9 cellular contexts compared by ENCODE assay signal in the genomic region with DNA sequence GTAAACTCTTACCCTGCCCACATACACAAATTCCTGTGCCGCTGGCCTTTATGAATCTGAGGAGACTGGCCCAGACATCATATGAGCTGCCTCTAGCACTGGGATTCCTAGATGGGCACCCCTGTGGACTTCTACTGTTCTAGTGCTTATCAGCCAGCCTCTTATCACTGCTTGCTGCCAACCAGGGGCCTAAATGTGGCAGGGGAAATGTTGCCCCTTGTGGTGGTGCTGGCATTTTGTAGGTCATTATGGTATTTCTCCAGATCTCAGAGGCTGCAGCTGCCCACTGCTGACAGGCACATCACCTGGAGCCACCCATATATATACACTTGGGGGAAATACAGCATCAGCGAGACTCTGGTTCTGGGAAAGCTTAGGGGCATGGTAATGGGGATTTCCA. TPM values are rescaled to one million over a fixed set of nuclear protein-coding genes. Genes with fewer than 3 reads are reported as not detected.
A peak's percentile ranks its signal among the peaks of the same experiment; 100 is the strongest.
DNase-seq lines count a peak whose midpoint lies in the region; ATAC-seq and TF ChIP-seq lines count a peak whose summit lies in the region.
"Had no signal": no experiment of that assay in that cellular context is flagged by ENCODE, and none has a peak within 500 bp of the region (broad histone marks: within the 10 kb centered on the region; RNA-seq: fewer than 3 reads in every experiment).

No MANE protein-coding gene starts in this region.

- H3K9ac ChIP-seq in endodermal cell (ENCODE audit: extremely low read depth, low read length, poor library complexity, severe bottlenecking): no peak overlapping the region

- TF ChIP-seq CTCF in endodermal cell (conservative IDR thresholded peaks at IDR 0.05): peak; percentile 77

- peaks cover 36% of the 10 kb centered on the region for H3K36me3 Mint-ChIP-seq in activated T-cell treated with anti-CD3 and anti-CD28 coated beads, Interleukin-2, amount 50 U/mL, for 24 hours (ENCODE audit: low read depth)
- H3K36me3 Mint-ChIP-seq in endodermal cell (ENCODE audit: low read depth): peaks cover 11% of the 10 kb centered on the region
- peaks cover 10 to 13% of the 10 kb centered on the region in 2 donors for H3K36me3 Mint-ChIP-seq in stimulated activated naive B cell treated with anti-CD40 and anti-IgM and Interleukin-4, amounts not matched to agents 10 μg/mL and 1 μg/mL and 100 μg/mL, for 72 hours

- no peak overlapping the region for H3K4me3 Mint-ChIP-seq in activated T-cell treated with anti-CD3 and anti-CD28 coated beads, Interleukin-2, amount 50 U/mL, for 24 hours
- no peak overlapping the region for H3K4me3 Mint-ChIP-seq in endodermal cell
- no peak overlapping the region for H3K4me3 Mint-ChIP-seq in stimulated activated naive B cell treated with anti-CD40 and anti-IgM and Interleukin-4, amounts not matched to agents 10 μg/mL and 1 μg/mL and 100 μg/mL, for 72 hours
- H3K4me3 Mint-ChIP-seq: T-helper 1 cell treated with Interleukin-12 subunit alpha and Interleukin-12 subunit beta and Interleukin-4 antibody, amounts not matched to agents 30 μg/mL and 1 μg/mL, for 36 hours had no signal

- peaks cover 22% of the 10 kb centered on the region for H3K4me1 Mint-ChIP-seq in activated T-cell treated with anti-CD3 and anti-CD28 coated beads, Interleukin-2, amount 50 U/mL, for 24 hours (ENCODE audit: low read depth)
- peaks cover 22% of the 10 kb centered on the region for H3K4me1 Mint-ChIP-seq in endodermal cell
- H3K4me1 Mint-ChIP-seq in stimulated activated naive B cell treated with anti-CD40 and anti-IgM and Interleukin-4, amounts not matched to agents 10 μg/mL and 1 μg/mL and 100 μg/mL, for 72 hours: peaks cover 5 to 10% of the 10 kb centered on the region in 2 donors

- no peak overlapping the region for H3K4me3 ChIP-seq in endodermal cell (ENCODE audit: low read length)

- peak; percentile 34 to 69 for ATAC-seq in stimulated activated naive B cell treated with anti-CD40 and anti-IgM and Interleukin-4, amounts not matched to agents 10 μg/mL and 1 μg/mL and 100 μg/mL, for 72 hours (replicated peaks)
- ATAC-seq in GM19467 (IDR thresholded peaks at IDR 0.05; ENCODE audit: unreplicated experiment) (no peak), HG03045 (IDR thresholded peaks at IDR 0.05; ENCODE audit: unreplicated experiment) (no peak), GM18519 (IDR thresholded peaks at IDR 0.05; ENCODE audit: low FRiP score, unreplicated experiment) (no peak)

- peaks cover 3% of the 10 kb centered on the region for H3K27me3 Mint-ChIP-seq in activated T-cell treated with anti-CD3 and anti-CD28 coated beads, Interleukin-2, amount 50 U/mL, for 24 hours
- no peaks in the 10 kb centered on the region for H3K27me3 Mint-ChIP-seq in endodermal cell (ENCODE audit: insufficient read depth)
- H3K27me3 Mint-ChIP-seq in stimulated activated naive B cell treated with anti-CD40 and anti-IgM and Interleukin-4, amounts not matched to agents 10 μg/mL and 1 μg/mL and 100 μg/mL, for 72 hours: peaks cover 0 to 1% of the 10 kb centered on the region in 2 donors

- DNase-seq in activated T-cell treated with anti-CD3 and anti-CD28 coated beads, Interleukin-2, amount 50 U/mL, for 24 hours: no peak
- DNase-seq in activated T-cell treated with anti-CD3 and anti-CD28 coated beads for 4 hours (no peak), NCI-H1105 (lab: John Stamatoyannopoulos, UW) (peak; percentile 19), endodermal cell (peak; percentile 84)
- no peak for DNase-seq in stimulated activated naive B cell treated with anti-CD40 and anti-IgM and Interleukin-4, amounts not matched to agents 10 μg/mL and 1 μg/mL and 100 μg/mL, for 72 hours

- no peak overlapping the region for H3K27ac ChIP-seq in endodermal cell (ENCODE audit: low read depth, low read length)

- WGBS in endodermal cell (ENCODE audit: insufficient coverage in 1 of 2, insufficient read length in 1 of 2), 2 experiments: 76 to 80% methylated on average over 2 of the region's 2 CpGs

- H3K36me3 ChIP-seq in endodermal cell (ENCODE audit: control insufficient read depth, insufficient read depth, low read length): no peaks in the 10 kb centered on the region

- no peaks in the 10 kb centered on the region for H3K27me3 ChIP-seq in endodermal cell (ENCODE audit: control insufficient read depth, insufficient read depth, low read length, poor library complexity, severe bottlenecking)

- H3K9me3 Mint-ChIP-seq in activated T-cell treated with anti-CD3 and anti-CD28 coated beads, Interleukin-2, amount 50 U/mL, for 24 hours: no peaks in the 10 kb centered on the region
- H3K9me3 Mint-ChIP-seq in endodermal cell: no peaks in the 10 kb centered on the region
- H3K9me3 Mint-ChIP-seq in stimulated activated naive B cell treated with anti-CD40 and anti-IgM and Interleukin-4, amounts not matched to agents 10 μg/mL and 1 μg/mL and 100 μg/mL, for 72 hours: no peaks in the 10 kb centered on the region
- H3K9me3 Mint-ChIP-seq: T-helper 1 cell treated with Interleukin-12 subunit alpha and Interleukin-12 subunit beta and Interleukin-4 antibody, amounts not matched to agents 30 μg/mL and 1 μg/mL, for 36 hours had no signal

- peak overlapping the region; percentile 75 for H3K27ac Mint-ChIP-seq in activated T-cell treated with anti-CD3 and anti-CD28 coated beads, Interleukin-2, amount 50 U/mL, for 24 hours
- peak overlapping the region; percentile 75 for H3K27ac Mint-ChIP-seq in endodermal cell
- H3K27ac Mint-ChIP-seq in stimulated activated naive B cell treated with anti-CD40 and anti-IgM and Interleukin-4, amounts not matched to agents 10 μg/mL and 1 μg/mL and 100 μg/mL, for 72 hours: peak overlapping the region; percentile 10
- H3K27ac Mint-ChIP-seq: T-helper 1 cell treated with Interleukin-12 subunit alpha and Interleukin-12 subunit beta and Interleukin-4 antibody, amounts not matched to agents 30 μg/mL and 1 μg/mL, for 36 hours had no signal

- H3K4me1 ChIP-seq in endodermal cell (ENCODE audit: control insufficient read depth, insufficient read depth, low read length): peaks cover 7% of the 10 kb centered on the region

- H3K9me3 ChIP-seq in endodermal cell (ENCODE audit: control insufficient read depth, low read length): no peaks in the 10 kb centered on the region

RNA-seq across cellular contexts. Expression of a gene that starts 5.4 kb away (rescaled TPM):
- total RNA-seq in endodermal cell: 10 to 100 TPM in 1 of 2 donors, 1 to 10 TPM in 1; 9.2 to 12.0 TPM
- 14.5 TPM for polyA plus RNA-seq in endodermal cell (2013, experiment 1 of 2)
- 12.9 TPM for polyA plus RNA-seq in endodermal cell (2013, experiment 2 of 2)

RNA-seq across cellular contexts. Expression of a gene that starts 41.7 kb away (rescaled TPM):
- 1 to 10 TPM; 1.1 to 2.3 TPM for total RNA-seq in endodermal cell
- polyA plus RNA-seq in endodermal cell (2013, experiment 1 of 2): 0.39 TPM
- 0.87 TPM for polyA plus RNA-seq in endodermal cell (2013, experiment 2 of 2)

Comparison
In these comparisons a context has a peak if more than half of its experiments do, and no peak if none do; other contexts are left out.
1. DNase-seq: peak in NCI-H1105 (single experiment) and endodermal cell (single experiment); none in activated T-cell treated with anti-CD3 and anti-CD28 coated beads, Interleukin-2, amount 50 U/mL, for 24 hours (single experiment), activated T-cell treated with anti-CD3 and anti-CD28 coated beads for 4 hours (single experiment) and stimulated activated naive B cell treated with anti-CD40 and anti-IgM and Interleukin-4, amounts not matched to agents 10 μg/mL and 1 μg/mL and 100 μg/mL, for 72 hours (single experiment).
2. H3K27ac Mint-ChIP-seq: peak in every context shown above with its lines; median percentile 75 in activated T-cell treated with anti-CD3 and anti-CD28 coated beads, Interleukin-2, amount 50 U/mL, for 24 hours; 75 in endodermal cell; 10 in stimulated activated naive B cell treated with anti-CD40 and anti-IgM and Interleukin-4, amounts not matched to agents 10 μg/mL and 1 μg/mL and 100 μg/mL, for 72 hours.
3. ATAC-seq: peak in stimulated activated naive B cell treated with anti-CD40 and anti-IgM and Interleukin-4, amounts not matched to agents 10 μg/mL and 1 μg/mL and 100 μg/mL, for 72 hours (2 of 2); none in GM19467 (single experiment), HG03045 (single experiment) and GM18519 (single experiment).